1 cellular context compared by ENCODE assay signal in genomic region chr17:15619331-15620058, GRCh38.
TF ChIP-seq lines count a peak whose summit lies in the region.

Gene FBXW10B (minus strand): TSS chr17:15619704. CDS start chr17:15619512, 192 bp downstream.

TF ChIP-seq in H1, 55 proteins besides CTCF, POLR2A, EP300 and RAD21:
- TF ChIP-seq MAFK (IDR thresholded peaks at IDR 0.05; ENCODE audit: low read depth, low read length) (peak; percentile 18; the same call in 1 of the 2 replicates), CHD7 (IDR thresholded peaks at IDR 0.05; ENCODE audit: insufficient replicate concordance, low read length) (peak; percentile 98)
TF ChIP-seq in H1: peak in this region for 2; not testable (repeated sequence) for 53.
